In genomic region chr5:15645776-15646175, GRCh38 we compare ENCODE assay signal across 21 cellular contexts.
DNase-seq lines count a peak whose midpoint lies in the region; ATAC-seq and TF ChIP-seq lines count a peak whose summit lies in the region.
"Had no signal": no experiment of that assay in that cellular context is flagged by ENCODE, and none has a peak within 500 bp of the region (broad histone marks: within the 10 kb centered on the region; RNA-seq: fewer than 3 reads in every experiment).

No MANE protein-coding gene starts in this region.

- peak overlapping the region; percentile 44; the same call in 1 of the 2 replicates for H3K9ac ChIP-seq in HUES48 (ENCODE audit: low read depth, low read length)

- ATAC-seq in right lobe of liver (no peak), HG03095 (IDR thresholded peaks at IDR 0.05; ENCODE audit: unreplicated experiment) (no peak), foreskin keratinocyte (no peak), GM18907 (IDR thresholded peaks at IDR 0.05; ENCODE audit: unreplicated experiment) (no peak)
- ATAC-seq: effector memory CD8-positive, alpha-beta T cell; psoas muscle had no signal

- no peak for TF ChIP-seq POLR2A in breast epithelium (IDR thresholded peaks at IDR 0.05)
- TF ChIP-seq POLR2A in right lobe of liver (IDR thresholded peaks at IDR 0.05), result no peak

- TF ChIP-seq CTCF in breast epithelium (IDR thresholded peaks at IDR 0.05) (no peak), right lobe of liver (IDR thresholded peaks at IDR 0.05) (no peak), foreskin keratinocyte (conservative IDR thresholded peaks at IDR 0.05) (no peak)

- H3K36me3 ChIP-seq in HUES48 (ENCODE audit: control insufficient read depth, insufficient read depth, low read length) (no peaks in the 10 kb centered on the region), breast epithelium (no peaks in the 10 kb centered on the region), right lobe of liver (no peaks in the 10 kb centered on the region)
- H3K36me3 ChIP-seq: colonic mucosa, esophagus muscularis mucosa, left ventricle myocardium inferior, thoracic aorta had no signal

- peak overlapping the region; percentile 33; the same call in 1 of the 2 replicates for H3K4me3 ChIP-seq in HUES48 (ENCODE audit: low read depth, low read length)
- no peak overlapping the region for H3K4me3 ChIP-seq in breast epithelium
- no peak overlapping the region for H3K4me3 ChIP-seq in right lobe of liver
- H3K4me3 ChIP-seq: colonic mucosa, esophagus muscularis mucosa, left ventricle myocardium inferior, psoas muscle, thoracic aorta had no signal

- no peak for DNase-seq in breast epithelium (ENCODE audit: low spot score in 2 of 2)
- peak; percentile 14 for DNase-seq in medulla oblongata (ENCODE audit: extremely low spot score)
- DNase-seq in right lobe of liver, result no peak
- DNase-seq in foreskin keratinocyte, result no peak
- DNase-seq: activated B cell treated with CpG ODN at 0.5 μM for 24 hours; activated CD4-positive, alpha-beta T cell treated with anti-CD3 and anti-CD28 coated beads, Interleukin-2, amount 50 U/mL, for 4 hours; colonic mucosa; DMS53; effector memory CD8-positive, alpha-beta T cell; left ventricle myocardium inferior; NCI-H2107; NCI-H510A treated with DMSO at 0.1 percent for 48 hours; psoas muscle; stimulated activated CD4-positive, alpha-beta T cell treated with anti-CD3 and anti-CD28 coated beads, Interleukin-4, amount 100 ng/mL, for 1 hour; stimulated activated naive CD4-positive, alpha-beta T cell; T-helper 9 cell had no signal

- intact Hi-C loops in breast epithelium (cut with DNase I; ENCODE audit: low total_unique reads) (no loop called here), right lobe of liver (cut with DNase I) (no loop called here)

- H3K27ac ChIP-seq in HUES48 (ENCODE audit: low read depth, low read length) (peak overlapping the region; percentile 86), breast epithelium (peak overlapping the region; percentile 43 to 80), right lobe of liver (no peak overlapping the region), foreskin keratinocyte (no peak overlapping the region)
- H3K27ac ChIP-seq: colonic mucosa, esophagus muscularis mucosa, left ventricle myocardium inferior, psoas muscle had no signal

- peaks cover 25% of the 10 kb centered on the region for H3K4me1 ChIP-seq in HUES48 (ENCODE audit: control insufficient read depth, insufficient read depth, low read length)
- H3K4me1 ChIP-seq in breast epithelium, result peaks cover 0 to 2% of the 10 kb centered on the region in 2 donors
- H3K4me1 ChIP-seq in right lobe of liver, result no peaks in the 10 kb centered on the region
- no peaks in the 10 kb centered on the region for H3K4me1 ChIP-seq in foreskin keratinocyte
- H3K4me1 ChIP-seq: colonic mucosa, psoas muscle had no signal

- WGBS in right lobe of liver (ENCODE audit: insufficient coverage, low coverage, low lambda C conversion rate, missing lambda C conversion rate), result 50% methylated on average over 3 of the region's 3 CpGs

- H3K27me3 ChIP-seq in HUES48 (ENCODE audit: control insufficient read depth, insufficient read depth, low read length) (no peaks in the 10 kb centered on the region), breast epithelium (no peaks in the 10 kb centered on the region), right lobe of liver (no peaks in the 10 kb centered on the region), foreskin keratinocyte (no peaks in the 10 kb centered on the region)
- H3K27me3 ChIP-seq: colonic mucosa, esophagus muscularis mucosa had no signal

- H3K9me3 ChIP-seq in HUES48 (ENCODE audit: control insufficient read depth, insufficient read depth, low read length) (no peaks in the 10 kb centered on the region), breast epithelium (no peaks in the 10 kb centered on the region), right lobe of liver (no peaks in the 10 kb centered on the region)
- H3K9me3 ChIP-seq: colonic mucosa, esophagus muscularis mucosa, left ventricle myocardium inferior, psoas muscle, thoracic aorta had no signal

Comparison
In these comparisons a context has a peak if more than half of its experiments do, and no peak if none do; other contexts are left out.
1. H3K27ac ChIP-seq: peak in HUES48 (single experiment) and breast epithelium (2 of 2); none in right lobe of liver (0 of 3) and foreskin keratinocyte (single experiment).